ENCODE assay signal across 9 cellular contexts in the genomic region with DNA sequence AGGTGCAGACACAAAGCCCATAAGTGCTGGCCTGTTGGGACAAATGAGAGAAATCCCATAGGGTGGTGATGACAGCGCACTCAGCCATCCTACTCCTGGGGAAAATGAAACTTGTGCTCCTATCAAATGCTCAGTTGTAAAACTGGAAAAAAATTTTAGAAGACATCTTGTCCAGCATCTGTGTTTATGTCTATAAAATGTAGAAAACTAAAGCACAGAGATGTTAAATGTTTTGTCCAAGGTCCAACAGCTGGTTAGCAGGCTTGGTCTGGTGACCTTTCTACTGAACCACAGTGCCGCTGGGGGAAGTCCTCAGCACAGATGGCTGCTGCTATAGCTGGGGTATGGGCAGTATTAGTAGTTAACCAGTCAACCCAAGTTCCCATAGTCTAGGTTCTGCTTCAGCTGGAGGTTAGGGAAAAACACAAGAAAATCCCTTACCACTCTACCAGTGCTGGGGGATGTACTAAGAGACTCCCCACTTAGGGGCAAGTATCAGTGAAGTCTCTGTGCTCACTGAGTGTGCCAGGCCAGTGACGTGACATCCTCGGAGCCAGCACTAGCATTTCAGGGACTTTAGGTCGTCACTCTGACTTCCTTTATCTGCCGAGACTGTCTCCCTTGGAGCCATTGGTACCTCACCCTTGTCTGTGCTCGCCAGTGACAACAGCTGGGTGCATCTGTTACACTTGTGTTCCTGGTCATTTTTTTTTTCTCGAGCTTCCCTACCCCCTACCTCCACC. TPM values are rescaled to one million over a fixed set of nuclear protein-coding genes. Genes with fewer than 3 reads are reported as not detected.
A peak's percentile ranks its signal among the peaks of the same experiment; 100 is the strongest.
DNase-seq lines count a peak whose midpoint lies in the region; ATAC-seq and TF ChIP-seq lines count a peak whose summit lies in the region.
"Had no signal": no experiment of that assay in that cellular context is flagged by ENCODE, and none has a peak within 500 bp of the region (broad histone marks: within the 10 kb centered on the region; RNA-seq: fewer than 3 reads in every experiment).

No MANE protein-coding gene starts in this region.

- H3K27me3 Mint-ChIP-seq in T-helper 17 cell = peaks cover 67% of the 10 kb centered on the region

- H3K27ac ChIP-seq in rectal smooth muscle tissue (ENCODE audit: low read depth, low read length) (no peak overlapping the region), smooth muscle cell (ENCODE audit: low read depth) (no peak overlapping the region)
- H3K27ac ChIP-seq: A549 had no signal

- H3K27me3 ChIP-seq in rectal smooth muscle tissue (ENCODE audit: control insufficient read depth, insufficient read depth, low read length) = no peaks in the 10 kb centered on the region
- peaks cover 47% of the 10 kb centered on the region for H3K27me3 ChIP-seq in smooth muscle cell (ENCODE audit: low read depth)

- H3K4me1 Mint-ChIP-seq in T-helper 17 cell = peaks cover 15% of the 10 kb centered on the region

- no peaks in the 10 kb centered on the region for H3K9me3 ChIP-seq in T-helper 17 cell (ENCODE audit: control insufficient read depth, low read length, poor library complexity, severe bottlenecking)
- no peaks in the 10 kb centered on the region for H3K9me3 ChIP-seq in smooth muscle cell (replicated peaks; ENCODE audit: low read depth)
- H3K9me3 ChIP-seq: A549 had no signal

- no peaks in the 10 kb centered on the region for H3K36me3 Mint-ChIP-seq in T-helper 17 cell (ENCODE audit: low read depth)

- no peaks in the 10 kb centered on the region for H3K36me3 ChIP-seq in rectal smooth muscle tissue (ENCODE audit: control insufficient read depth, insufficient read depth, low read length)
- no peaks in the 10 kb centered on the region for H3K36me3 ChIP-seq in smooth muscle cell (ENCODE audit: low read depth)

- no peak for TF ChIP-seq CTCF in smooth muscle cell (IDR thresholded peaks at IDR 0.05; ENCODE audit: borderline replicate concordance, insufficient read depth, poor library complexity, severe bottlenecking)

- H3K9ac ChIP-seq in rectal smooth muscle tissue (ENCODE audit: low read length) = no peak overlapping the region
- H3K9ac ChIP-seq in smooth muscle cell (ENCODE audit: low read depth) = no peak overlapping the region

- H3K4me3 Mint-ChIP-seq in T-helper 17 cell = no peak overlapping the region

- peaks cover 3% of the 10 kb centered on the region for H3K4me1 ChIP-seq in rectal smooth muscle tissue (ENCODE audit: control insufficient read depth, insufficient read depth, low read length)
- H3K4me1 ChIP-seq in smooth muscle cell (ENCODE audit: low read depth) = no peaks in the 10 kb centered on the region

- no peak for DNase-seq in activated CD4-positive, CD25-positive, alpha-beta regulatory T cell treated with anti-CD3 and anti-CD28 coated beads, Interleukin-2, amount 50 U/mL, for 72 hours
- DNase-seq in T-helper 17 cell (no peak), T1000 (lab: John Stamatoyannopoulos, UW) (no peak), LoVo (ENCODE audit: low spot score) (no peak), smooth muscle cell (lab: John Stamatoyannopoulos, UW; ENCODE audit: unreplicated experiment) (no peak)

- no peak overlapping the region for H3K27ac Mint-ChIP-seq in T-helper 17 cell

- H3K4me2 ChIP-seq in smooth muscle cell = no peak overlapping the region

- no peaks in the 10 kb centered on the region for H3K79me2 ChIP-seq in smooth muscle cell (ENCODE audit: low read depth)

- no peak overlapping the region for H2AFZ ChIP-seq in smooth muscle cell (ENCODE audit: low read depth)

- H4K20me1 ChIP-seq in smooth muscle cell (ENCODE audit: low read depth) = no peaks in the 10 kb centered on the region

- H3F3A ChIP-seq in smooth muscle cell (ENCODE audit: low read depth) = no peaks in the 10 kb centered on the region

- peak overlapping the region; percentile 5 for H3K4me3 ChIP-seq in rectal smooth muscle tissue (ENCODE audit: low read length)
- H3K4me3 ChIP-seq in smooth muscle cell = no peak overlapping the region
- H3K4me3 ChIP-seq: A549 had no signal

- WGBS in smooth muscle cell (ENCODE audit: low lambda C conversion rate) = 86% methylated on average over 8 of the region's 8 CpGs

- peak; percentile 30 to 44 for ATAC-seq in activated CD4-positive, CD25-positive, alpha-beta regulatory T cell treated with anti-CD3 and anti-CD28 coated beads, Interleukin-2, amount 50 U/mL, for 24 hours
- ATAC-seq in HG02642 (IDR thresholded peaks at IDR 0.05; ENCODE audit: poor library complexity, unreplicated experiment) (peak; percentile 70), T-helper 17 cell (peak; percentile 36)
- ATAC-seq: A549 had no signal

RNA-seq across cellular contexts. Expression of gene TSPAN33, which starts 1.9 kb away (rescaled TPM):
- total RNA-seq in T-helper 17 cell (10 to 100 TPM in 1 of 2 donors, 1 to 10 TPM in 1; 3.8 to 68.8 TPM), smooth muscle cell (2.0 and 2.8 TPM in 2 replicates)
- 1.6 and 2.4 TPM in 2 replicates for polyA plus RNA-seq in smooth muscle cell

RNA-seq across cellular contexts. Expression of gene SMO, which starts 42.0 kb away (rescaled TPM):
- total RNA-seq in T-helper 17 cell = not detected
- 23.6 and 30.6 TPM in 2 replicates for total RNA-seq in smooth muscle cell
- polyA plus RNA-seq in smooth muscle cell = 21.0 and 25.8 TPM in 2 replicates

Comparison
In these comparisons a context has a peak if more than half of its experiments do, and no peak if none do; other contexts are left out.
1. RNA of gene SMO, which starts 42.0 kb away (total RNA-seq): 23.6 to 30.6 TPM in smooth muscle cell; not detected in T-helper 17 cell; every median in the first group is over 10 times any median in the second.
2. Peak in every context shown above with its lines, with median percentiles within 50 percentile points of each other: ATAC-seq.